Comparison of ENCODE assay signal across 2 cellular contexts in the genomic region with DNA sequence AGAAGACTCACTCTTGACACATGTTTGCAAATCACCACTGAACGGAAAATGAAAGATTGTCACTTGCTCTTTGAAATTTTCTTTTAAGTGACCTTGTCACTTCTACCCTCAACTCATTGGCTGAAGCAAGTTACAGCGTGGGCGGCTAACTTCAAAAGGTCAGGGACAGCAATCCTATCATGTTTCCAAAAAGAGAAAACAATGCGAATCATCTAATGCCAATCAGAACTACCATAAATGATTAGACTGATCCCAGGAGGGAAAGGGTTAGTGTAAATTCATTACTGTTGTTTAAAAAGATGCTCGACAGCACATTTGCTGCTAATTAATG.
TF ChIP-seq lines count a peak whose summit lies in the region.

No MANE protein-coding gene starts in this region.

TF ChIP-seq in GM23338, 12 proteins besides CTCF, POLR2A, EP300 and RAD21:
- TF ChIP-seq CREB1 (CRISPR knock-in tag; IDR thresholded peaks at IDR 0.05; ENCODE audit: low read depth) (no peak), ZNF114 (CRISPR knock-in tag; IDR thresholded peaks at IDR 0.05) (no peak), POLR2AphosphoS5 (IDR thresholded peaks at IDR 0.05; ENCODE audit: low read depth) (no peak), JUNB (IDR thresholded peaks at IDR 0.05; ENCODE audit: unreplicated experiment) (no peak), EZH2phosphoT487 (IDR thresholded peaks at IDR 0.05; ENCODE audit: unreplicated experiment) (no peak), ZNF331 (CRISPR knock-in tag; IDR thresholded peaks at IDR 0.05; ENCODE audit: low read depth) (no peak), REST (IDR thresholded peaks at IDR 0.05; ENCODE audit: unreplicated experiment) (no peak), NANOG (IDR thresholded peaks at IDR 0.05; ENCODE audit: borderline replicate concordance) (no peak), EZH2 (IDR thresholded peaks at IDR 0.05; ENCODE audit: low read depth, unreplicated experiment) (no peak)
- TF ChIP-seq, protein P1, sequence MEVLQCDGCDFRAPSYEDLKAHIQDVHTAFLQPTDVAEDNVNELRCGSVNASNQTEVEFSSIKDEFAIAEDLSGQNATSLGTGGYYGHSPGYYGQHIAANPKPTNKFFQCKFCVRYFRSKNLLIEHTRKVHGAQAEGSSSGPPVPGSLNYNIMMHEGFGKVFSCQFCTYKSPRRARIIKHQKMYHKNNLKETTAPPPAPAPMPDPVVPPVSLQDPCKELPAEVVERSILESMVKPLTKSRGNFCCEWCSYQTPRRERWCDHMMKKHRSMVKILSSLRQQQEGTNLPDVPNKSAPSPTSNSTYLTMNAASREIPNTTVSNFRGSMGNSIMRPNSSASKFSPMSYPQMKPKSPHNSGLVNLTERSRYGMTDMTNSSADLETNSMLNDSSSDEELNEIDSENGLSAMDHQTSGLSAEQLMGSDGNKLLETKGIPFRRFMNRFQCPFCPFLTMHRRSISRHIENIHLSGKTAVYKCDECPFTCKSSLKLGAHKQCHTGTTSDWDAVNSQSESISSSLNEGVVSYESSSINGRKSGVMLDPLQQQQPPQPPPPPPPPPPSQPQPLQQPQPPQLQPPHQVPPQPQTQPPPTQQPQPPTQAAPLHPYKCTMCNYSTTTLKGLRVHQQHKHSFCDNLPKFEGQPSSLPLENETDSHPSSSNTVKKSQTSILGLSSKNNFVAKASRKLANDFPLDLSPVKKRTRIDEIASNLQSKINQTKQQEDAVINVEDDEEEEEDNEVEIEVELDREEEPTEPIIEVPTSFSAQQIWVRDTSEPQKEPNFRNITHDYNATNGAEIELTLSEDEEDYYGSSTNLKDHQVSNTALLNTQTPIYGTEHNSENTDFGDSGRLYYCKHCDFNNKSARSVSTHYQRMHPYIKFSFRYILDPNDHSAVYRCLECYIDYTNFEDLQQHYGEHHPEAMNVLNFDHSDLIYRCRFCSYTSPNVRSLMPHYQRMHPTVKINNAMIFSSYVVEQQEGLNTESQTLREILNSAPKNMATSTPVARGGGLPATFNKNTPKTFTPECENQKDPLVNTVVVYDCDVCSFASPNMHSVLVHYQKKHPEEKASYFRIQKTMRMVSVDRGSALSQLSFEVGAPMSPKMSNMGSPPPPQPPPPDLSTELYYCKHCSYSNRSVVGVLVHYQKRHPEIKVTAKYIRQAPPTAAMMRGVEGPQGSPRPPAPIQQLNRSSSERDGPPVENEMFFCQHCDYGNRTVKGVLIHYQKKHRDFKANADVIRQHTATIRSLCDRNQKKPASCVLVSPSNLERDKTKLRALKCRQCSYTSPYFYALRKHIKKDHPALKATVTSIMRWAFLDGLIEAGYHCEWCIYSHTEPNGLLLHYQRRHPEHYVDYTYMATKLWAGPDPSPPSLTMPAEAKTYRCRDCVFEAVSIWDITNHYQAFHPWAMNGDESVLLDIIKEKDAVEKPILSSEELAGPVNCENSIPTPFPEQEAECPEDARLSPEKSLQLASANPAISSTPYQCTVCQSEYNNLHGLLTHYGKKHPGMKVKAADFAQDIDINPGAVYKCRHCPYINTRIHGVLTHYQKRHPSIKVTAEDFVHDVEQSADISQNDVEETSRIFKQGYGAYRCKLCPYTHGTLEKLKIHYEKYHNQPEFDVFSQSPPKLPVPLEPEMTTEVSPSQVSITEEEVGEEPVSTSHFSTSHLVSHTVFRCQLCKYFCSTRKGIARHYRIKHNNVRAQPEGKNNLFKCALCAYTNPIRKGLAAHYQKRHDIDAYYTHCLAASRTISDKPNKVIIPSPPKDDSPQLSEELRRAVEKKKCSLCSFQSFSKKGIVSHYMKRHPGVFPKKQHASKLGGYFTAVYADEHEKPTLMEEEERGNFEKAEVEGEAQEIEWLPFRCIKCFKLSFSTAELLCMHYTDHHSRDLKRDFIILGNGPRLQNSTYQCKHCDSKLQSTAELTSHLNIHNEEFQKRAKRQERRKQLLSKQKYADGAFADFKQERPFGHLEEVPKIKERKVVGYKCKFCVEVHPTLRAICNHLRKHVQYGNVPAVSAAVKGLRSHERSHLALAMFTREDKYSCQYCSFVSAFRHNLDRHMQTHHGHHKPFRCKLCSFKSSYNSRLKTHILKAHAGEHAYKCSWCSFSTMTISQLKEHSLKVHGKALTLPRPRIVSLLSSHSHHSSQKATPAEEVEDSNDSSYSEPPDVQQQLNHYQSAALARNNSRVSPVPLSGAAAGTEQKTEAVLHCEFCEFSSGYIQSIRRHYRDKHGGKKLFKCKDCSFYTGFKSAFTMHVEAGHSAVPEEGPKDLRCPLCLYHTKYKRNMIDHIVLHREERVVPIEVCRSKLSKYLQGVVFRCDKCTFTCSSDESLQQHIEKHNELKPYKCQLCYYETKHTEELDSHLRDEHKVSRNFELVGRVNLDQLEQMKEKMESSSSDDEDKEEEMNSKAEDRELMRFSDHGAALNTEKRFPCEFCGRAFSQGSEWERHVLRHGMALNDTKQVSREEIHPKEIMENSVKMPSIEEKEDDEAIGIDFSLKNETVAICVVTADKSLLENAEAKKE (CRISPR knock-in tag; IDR thresholded peaks at IDR 0.05) = no peak

TF ChIP-seq in IMR-90, 13 proteins besides CTCF, POLR2A, EP300 and RAD21:
- TF ChIP-seq MXI1 (IDR thresholded peaks at IDR 0.05; ENCODE audit: borderline replicate concordance, low read depth, low read length) (no peak), MAZ (IDR thresholded peaks at IDR 0.05; ENCODE audit: borderline replicate concordance, low read depth, low read length) (no peak), MAFK (IDR thresholded peaks at IDR 0.05; ENCODE audit: low read depth, low read length) (no peak), RCOR1 (IDR thresholded peaks at IDR 0.05; ENCODE audit: insufficient replicate concordance, low read length) (no peak), NFE2L2 (IDR thresholded peaks at IDR 0.05; ENCODE audit: low read depth, low read length) (no peak), RFX5 (IDR thresholded peaks at IDR 0.05; ENCODE audit: low read depth, low read length) (no peak), SMC3 (IDR thresholded peaks at IDR 0.05; ENCODE audit: low read depth, low read length) (no peak), CEBPB (IDR thresholded peaks at IDR 0.05; ENCODE audit: low read depth, low read length) (no peak), CHD1 (IDR thresholded peaks at IDR 0.05; ENCODE audit: low read depth, low read length) (no peak), FOS (IDR thresholded peaks at IDR 0.05; ENCODE audit: low read depth, low read length) (no peak), BHLHE40 (IDR thresholded peaks at IDR 0.05; ENCODE audit: low read depth, low read length) (no peak), USF2 (IDR thresholded peaks at IDR 0.05; ENCODE audit: low read depth, low read length) (no peak)
- TF ChIP-seq, protein P2, sequence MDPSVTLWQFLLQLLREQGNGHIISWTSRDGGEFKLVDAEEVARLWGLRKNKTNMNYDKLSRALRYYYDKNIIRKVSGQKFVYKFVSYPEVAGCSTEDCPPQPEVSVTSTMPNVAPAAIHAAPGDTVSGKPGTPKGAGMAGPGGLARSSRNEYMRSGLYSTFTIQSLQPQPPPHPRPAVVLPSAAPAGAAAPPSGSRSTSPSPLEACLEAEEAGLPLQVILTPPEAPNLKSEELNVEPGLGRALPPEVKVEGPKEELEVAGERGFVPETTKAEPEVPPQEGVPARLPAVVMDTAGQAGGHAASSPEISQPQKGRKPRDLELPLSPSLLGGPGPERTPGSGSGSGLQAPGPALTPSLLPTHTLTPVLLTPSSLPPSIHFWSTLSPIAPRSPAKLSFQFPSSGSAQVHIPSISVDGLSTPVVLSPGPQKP (IDR thresholded peaks at IDR 0.05; ENCODE audit: borderline replicate concordance, low read depth, low read length) = no peak
